Comparison of ENCODE assay signal across 8 cellular contexts in the genomic region with DNA sequence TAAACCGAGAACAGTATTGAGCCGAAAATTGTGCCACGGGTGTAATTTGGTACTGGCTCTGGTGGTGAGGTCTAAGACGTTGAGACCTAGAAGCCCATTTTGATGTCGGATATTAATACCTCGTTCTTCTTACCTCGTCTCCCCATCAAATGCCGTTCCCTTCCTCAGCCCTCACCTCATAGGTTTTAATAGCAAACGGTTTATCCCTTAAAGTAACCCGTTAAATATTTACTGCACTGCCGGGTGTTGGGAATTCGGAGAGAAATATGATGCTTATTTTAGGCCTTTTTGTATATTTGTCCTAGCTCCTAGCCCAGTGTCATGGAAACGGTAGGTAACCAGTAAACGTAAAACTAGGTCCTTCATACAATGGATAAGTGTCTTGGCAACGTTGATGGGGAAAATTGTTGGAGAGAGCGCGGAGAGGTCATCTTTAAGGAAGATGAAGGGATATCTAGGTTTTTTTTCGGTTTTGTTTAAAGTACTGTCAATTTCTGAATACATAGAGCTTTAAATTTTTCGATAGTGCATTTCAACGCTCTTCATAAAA. TPM values are rescaled to one million over a fixed set of nuclear protein-coding genes. Genes with fewer than 3 reads are reported as not detected.
DNase-seq lines count a peak whose midpoint lies in the region; ATAC-seq and TF ChIP-seq lines count a peak whose summit lies in the region.

No MANE protein-coding gene starts in this region.

- DNase-seq in AG10803 (ENCODE audit: low read depth) = peak; percentile 22
- no peak for DNase-seq in breast epithelium (ENCODE audit: low spot score in 2 of 2)
- DNase-seq in lower lobe of right lung = no peak
- no peak for DNase-seq in NK-92 treated with Interleukin-12 subunit alpha and Interleukin-12 subunit beta, amount 100 ng/mL, for 24 hours (lab: John Stamatoyannopoulos, UW)
- no peak for DNase-seq in GM13976 (ENCODE audit: low spot score)

- in situ Hi-C loops in GM13976 (cut with MboI; ENCODE audit: low sequenced_read_pairs, unreplicated experiment) = no loop called here

- H3K27ac ChIP-seq in KOPT-K1 (ENCODE audit: low read depth, low read length, poor library complexity, severe bottlenecking) (peak overlapping the region; percentile 90), breast epithelium (peak overlapping the region; percentile 93 to 97), lower lobe of right lung (peak overlapping the region; percentile 98)

- TF ChIP-seq CTCF in AG10803 (conservative IDR thresholded peaks at IDR 0.05; ENCODE audit: low read length) (no peak), breast epithelium (IDR thresholded peaks at IDR 0.05) (no peak), lower lobe of right lung (IDR thresholded peaks at IDR 0.05) (no peak), GM13976 (IDR thresholded peaks at IDR 0.05; ENCODE audit: borderline replicate concordance, control extremely low read depth, extremely low read depth, insufficient read depth, missing control alignments) (no peak)

- peaks cover 0 to 18% of the 10 kb centered on the region in 2 donors for H3K4me1 ChIP-seq in breast epithelium
- H3K4me1 ChIP-seq in lower lobe of right lung = peaks cover 40% of the 10 kb centered on the region

- no peak for TF ChIP-seq POLR2A in breast epithelium (IDR thresholded peaks at IDR 0.05)

- no peaks in the 10 kb centered on the region for H3K9me3 ChIP-seq in KOPT-K1 (ENCODE audit: insufficient read depth, low read length, poor library complexity, severe bottlenecking)
- no peaks in the 10 kb centered on the region for H3K9me3 ChIP-seq in breast epithelium
- no peaks in the 10 kb centered on the region for H3K9me3 ChIP-seq in lower lobe of right lung

- H3K27me3 ChIP-seq in breast epithelium (no peaks in the 10 kb centered on the region), lower lobe of right lung (ENCODE audit: low read depth) (no peaks in the 10 kb centered on the region)

- intact Hi-C loops in breast epithelium (cut with DNase I; ENCODE audit: low total_unique reads) (no loop called here), lower lobe of right lung (cut with DNase I) (no loop called here)

- H3K4me3 ChIP-seq in AG10803 (ENCODE audit: low read length) = peak overlapping the region; percentile 89
- peak overlapping the region; percentile 64 to 79 (median 69) for H3K4me3 ChIP-seq in breast epithelium
- H3K4me3 ChIP-seq in lower lobe of right lung = peak overlapping the region; percentile 75

- peaks cover 40% of the 10 kb centered on the region for H3K36me3 ChIP-seq in KOPT-K1 (ENCODE audit: insufficient read depth, low read length)
- no peaks in the 10 kb centered on the region for H3K36me3 ChIP-seq in breast epithelium
- peaks cover 14% of the 10 kb centered on the region for H3K36me3 ChIP-seq in lower lobe of right lung

- ATAC-seq in lower lobe of right lung (peak; percentile 5 to 26), HG02870 (IDR thresholded peaks at IDR 0.05; ENCODE audit: unreplicated experiment) (no peak), GM18868 (IDR thresholded peaks at IDR 0.05; ENCODE audit: unreplicated experiment) (no peak)

RNA-seq across cellular contexts. Expression of a gene that starts 1.0 kb away (rescaled TPM):
- 100 to 1,000 TPM; 183 to 207 (median 197) TPM for total RNA-seq in breast epithelium
- 104 TPM for total RNA-seq in lower lobe of right lung

Comparison
In these comparisons a context has a peak if more than half of its experiments do, and no peak if none do; other contexts are left out.
1. ATAC-seq: peak in lower lobe of right lung (2 of 2); none in HG02870 (single experiment) and GM18868 (single experiment).
2. Peak in every context shown above with its lines, with median percentiles within 50 percentile points of each other: H3K4me3 ChIP-seq and H3K27ac ChIP-seq.